Comparison of ENCODE assay signal across 7 cellular contexts in genomic region chr7:32972012-32972411, GRCh38. TPM values are rescaled to one million over a fixed set of nuclear protein-coding genes. Genes with fewer than 3 reads are reported as not detected.
A peak's percentile ranks its signal among the peaks of the same experiment; 100 is the strongest.
DNase-seq lines count a peak whose midpoint lies in the region; ATAC-seq and TF ChIP-seq lines count a peak whose summit lies in the region.
"Not testable (repeated sequence)": the region's sequence is repeated elsewhere in the genome, so short reads cannot be mapped to it uniquely, and the experiment has no call there.

No MANE protein-coding gene starts in this region.

- CTCF ChIA-PET in PC-3 (lab: Charles Lee); WTC11 (lab: Charles Lee): not testable (repeated sequence)

- H3K27ac ChIP-seq in PC-3 (ENCODE audit: low read length), result not testable (repeated sequence)
- H3K27ac ChIP-seq in left ventricle myocardium inferior (replicated peaks) (peak overlapping the region; percentile 77), psoas muscle (peak overlapping the region; percentile 58)

- H2AFZ ChIP-seq in PC-3 (ENCODE audit: low read length), result not testable (repeated sequence)

- H3K4me3 Mint-ChIP-seq in WTC11, mesothelial cell of epicardium: not testable (repeated sequence)

- WGBS in psoas muscle, 3 donors, result 12 to 16% (median 15%) methylated on average over 2 to 3 of the region's 3 CpGs

- not testable (repeated sequence) for DNase-seq in PC-3; WTC11 (ENCODE audit: low spot score); Right ventricle myocardium inferior (ENCODE audit: missing footprints); left ventricle myocardium inferior; left colon; mesothelial cell of epicardium (ENCODE audit: low spot score in 2 of 2, unreplicated experiment in 2 of 2); psoas muscle

- POLR2A ChIA-PET in PC-3 (lab: Charles Lee; ENCODE audit: unreplicated experiment); WTC11 (lab: Charles Lee): not testable (repeated sequence)

- not testable (repeated sequence) for H3K79me2 ChIP-seq in PC-3 (ENCODE audit: low read length)

- BruUV-seq in PC-3 (replicated peaks; lab: Mats Ljungman, UMichigan), result not testable (repeated sequence)

- H3K9me2 ChIP-seq in PC-3 (replicated peaks; ENCODE audit: low read length), result not testable (repeated sequence)

- not testable (repeated sequence) for H3K36me3 Mint-ChIP-seq in WTC11
- H3K36me3 Mint-ChIP-seq in mesothelial cell of epicardium, result peaks cover 19% of the 10 kb centered on the region

- not testable (repeated sequence) for H3K4me1 Mint-ChIP-seq in WTC11
- peaks cover 22% of the 10 kb centered on the region for H3K4me1 Mint-ChIP-seq in mesothelial cell of epicardium

- not testable (repeated sequence) for H3K9me3 ChIP-seq in PC-3 (ENCODE audit: low read length); left ventricle myocardium inferior (replicated peaks); psoas muscle

- not testable (repeated sequence) for H3K9ac ChIP-seq in PC-3 (ENCODE audit: low read length)

- not testable (repeated sequence) for H4K20me1 ChIP-seq in PC-3 (ENCODE audit: low read length)

- not testable (repeated sequence) for H3K27me3 ChIP-seq in PC-3 (ENCODE audit: low read length); left ventricle myocardium inferior (ENCODE audit: low read depth); psoas muscle (ENCODE audit: insufficient read depth in 3 of 3, low read length in 2 of 3)

- H3K36me3 ChIP-seq in PC-3 (ENCODE audit: low read depth, low read length); left ventricle myocardium inferior: not testable (repeated sequence)
- H3K36me3 ChIP-seq in psoas muscle (ENCODE audit: insufficient read depth in 1 of 2, low read depth in 1 of 2), result peaks cover 0 to 17% of the 10 kb centered on the region in 2 donors

- not testable (repeated sequence) for H3K4me3 ChIP-seq in PC-3 (ENCODE audit: low read length); left ventricle myocardium inferior; psoas muscle

- H3K27ac Mint-ChIP-seq in WTC11, result not testable (repeated sequence)
- H3K27ac Mint-ChIP-seq in mesothelial cell of epicardium, result peak overlapping the region; percentile 94

- not testable (repeated sequence) for H3F3A ChIP-seq in PC-3 (ENCODE audit: low read length, unreplicated experiment)

- not testable (repeated sequence) for TF ChIP-seq CTCF in PC-3 (conservative IDR thresholded peaks at IDR 0.05; ENCODE audit: low read depth, low read length); WTC11 (IDR thresholded peaks at IDR 0.05); left ventricle myocardium inferior (IDR thresholded peaks at IDR 0.05; ENCODE audit: borderline replicate concordance); mesothelial cell of epicardium (IDR thresholded peaks at IDR 0.05; ENCODE audit: unreplicated experiment); psoas muscle (IDR thresholded peaks at IDR 0.05)

- intact Hi-C loops in PC-3 (cut with micrococcal nuclease); Right ventricle myocardium inferior (cut with DNase I); left ventricle myocardium inferior (cut with micrococcal nuclease); left colon (cut with DNase I, micrococcal nuclease); psoas muscle (cut with DNase I): not testable (repeated sequence)

- not testable (repeated sequence) for H3K9me3 Mint-ChIP-seq in WTC11, mesothelial cell of epicardium

- ATAC-seq in PC-3 (peak; percentile 84), WTC11 (0 out of 2 replicates have a peak, but pooled peaks have one; percentile 30), Right ventricle myocardium inferior (peak; percentile 85), left colon (peak; percentile 76), psoas muscle (peak; percentile 74 to 93 (median 90))

- H3K4me1 ChIP-seq in PC-3 (ENCODE audit: insufficient read depth, low read length), result not testable (repeated sequence)
- H3K4me1 ChIP-seq in left ventricle myocardium inferior (peaks cover 19% of the 10 kb centered on the region), psoas muscle (peaks cover 11% of the 10 kb centered on the region)

- H3K27me3 Mint-ChIP-seq in WTC11 (ENCODE audit: low read depth); mesothelial cell of epicardium (ENCODE audit: low read depth): not testable (repeated sequence)

- H3K4me2 ChIP-seq in PC-3 (ENCODE audit: low read length), result not testable (repeated sequence)

RNA-seq across cellular contexts. Expression of gene FKBP9, which starts 14.8 kb away (rescaled TPM):
- total RNA-seq in PC-3 (2014; rRNA removed) (62.3 and 63.4 TPM in 2 replicates), WTC11 (2021) (11.0 to 18.0 TPM (median 12.7 TPM) in 3 replicates), Right ventricle myocardium inferior (124 TPM), left ventricle myocardium inferior (112 TPM), left colon (100 to 1,000 TPM in 1 of 2 donors, 10 to 100 TPM in 1; 89.5 to 136 TPM), mesothelial cell of epicardium (186 to 208 TPM (median 186 TPM) in 3 replicates), psoas muscle (10 to 100 TPM; 23.2 to 42.6 (median 33.8) TPM)
- polyA plus RNA-seq in psoas muscle, result 10 to 100 TPM; 10.6 to 22.1 (median 15.1) TPM

Comparison
In these comparisons a context has a peak if more than half of its experiments do, and no peak if none do; other contexts are left out.
1. ATAC-seq: peak in every context shown above with its lines; median percentile 90 in psoas muscle; 85 in Right ventricle myocardium inferior; 84 in PC-3; 76 in left colon; 30 in WTC11.